In genomic region chr3:123809597-123809996, GRCh38 we compare ENCODE assay signal across 20 cellular contexts.
DNase-seq lines count a peak whose midpoint lies in the region; ATAC-seq and TF ChIP-seq lines count a peak whose summit lies in the region.
"Had no signal": no experiment of that assay in that cellular context is flagged by ENCODE, and none has a peak within 500 bp of the region (broad histone marks: within the 10 kb centered on the region; RNA-seq: fewer than 3 reads in every experiment).

No MANE protein-coding gene starts in this region.

- in situ Hi-C loops in astrocyte of the cerebellum (cut with HindIII; ENCODE audit: low sequenced_read_pairs): no loop called here

- no peaks in the 10 kb centered on the region for H3K36me3 ChIP-seq in A673 (ENCODE audit: insufficient read depth, low read length, poor library complexity, severe bottlenecking)
- H3K36me3 ChIP-seq: lower lobe of right lung, tibial nerve had no signal

- BruUV-seq in A673 (replicated peaks; lab: Mats Ljungman, UMichigan): no TSS peak

- peaks cover 9% of the 10 kb centered on the region for H3K27me3 Mint-ChIP-seq in HFFc6 (ENCODE audit: insufficient read depth)
- peaks cover 4% of the 10 kb centered on the region for H3K27me3 Mint-ChIP-seq in nephron (ENCODE audit: low read depth)

- H3K27ac Mint-ChIP-seq in HFFc6: peak overlapping the region; percentile 75
- H3K27ac Mint-ChIP-seq in nephron: peak overlapping the region in 2 of 3 experiments; percentile 15 to 43
- H3K27ac Mint-ChIP-seq: dendritic cell treated with granulocyte-macrophage colony-stimulating factor and Interleukin-4, amounts not matched to agents 40 ng/mL and 50 ng/mL, for 4 days; stimulated activated naive B cell treated with anti-CD40 and anti-IgM and Interleukin-4, amounts not matched to agents 10 μg/mL and 1 μg/mL and 100 μg/mL, for 72 hours; T-cell had no signal

- H3K4me3 ChIP-seq in astrocyte of the cerebellum (ENCODE audit: low read depth, low read length): no peak overlapping the region
- no peak overlapping the region for H3K4me3 ChIP-seq in epithelial cell of esophagus (ENCODE audit: low read length)
- no peak overlapping the region for H3K4me3 ChIP-seq in A673 (ENCODE audit: low read depth, low read length, poor library complexity, severe bottlenecking)
- H3K4me3 ChIP-seq in coronary artery: no peak overlapping the region
- H3K4me3 ChIP-seq: lower lobe of right lung, tibial nerve had no signal

- H3K4me3 Mint-ChIP-seq in HFFc6: no peak overlapping the region
- H3K4me3 Mint-ChIP-seq in nephron: no peak overlapping the region
- H3K4me3 Mint-ChIP-seq: dendritic cell treated with granulocyte-macrophage colony-stimulating factor and Interleukin-4, amounts not matched to agents 40 ng/mL and 50 ng/mL, for 4 days; stimulated activated naive B cell treated with anti-CD40 and anti-IgM and Interleukin-4, amounts not matched to agents 10 μg/mL and 1 μg/mL and 100 μg/mL, for 72 hours; T-cell had no signal

- ATAC-seq in HG02678 (IDR thresholded peaks at IDR 0.05; ENCODE audit: unreplicated experiment) (no peak), GM21423 (IDR thresholded peaks at IDR 0.05; ENCODE audit: unreplicated experiment) (no peak)
- ATAC-seq: lower lobe of right lung; stimulated activated naive B cell treated with anti-CD40 and anti-IgM and Interleukin-4, amounts not matched to agents 10 μg/mL and 1 μg/mL and 100 μg/mL, for 72 hours; T-cell had no signal

- H3K9me3 ChIP-seq in A673 (ENCODE audit: low read depth, low read length, poor library complexity, severe bottlenecking): no peaks in the 10 kb centered on the region
- H3K9me3 ChIP-seq: lower lobe of right lung, tibial nerve had no signal

- H3K4me1 Mint-ChIP-seq in HFFc6 (ENCODE audit: low read depth) (peaks cover 66% of the 10 kb centered on the region), nephron (peaks cover 5% of the 10 kb centered on the region)
- H3K4me1 Mint-ChIP-seq: stimulated activated naive B cell treated with anti-CD40 and anti-IgM and Interleukin-4, amounts not matched to agents 10 μg/mL and 1 μg/mL and 100 μg/mL, for 72 hours; T-cell had no signal

- no peaks in the 10 kb centered on the region for H3K27me3 ChIP-seq in A673 (replicated peaks; ENCODE audit: insufficient read depth, low read depth, low read length, poor library complexity)
- H3K27me3 ChIP-seq: tibial nerve had no signal

- intact Hi-C loops in A673 (cut with micrococcal nuclease; ENCODE audit: unreplicated experiment): no loop called here

- CTCF ChIA-PET in A673 (lab: Charles Lee): no interaction called here

- H3K27ac ChIP-seq in A673 (ENCODE audit: low read depth, low read length, poor library complexity, severe bottlenecking): no peak overlapping the region
- H3K27ac ChIP-seq in coronary artery: no peak overlapping the region
- H3K27ac ChIP-seq: lower lobe of right lung, tibial nerve had no signal

- peak; percentile 45 for DNase-seq in HFFc6
- peak; percentile 53 for DNase-seq in astrocyte of the cerebellum (ENCODE audit: low read depth)
- peak; percentile 51 for DNase-seq in epithelial cell of esophagus (ENCODE audit: low read depth)
- DNase-seq in A673 (ENCODE audit: low spot score): no peak
- no peak for DNase-seq in coronary artery (ENCODE audit: low spot score)
- DNase-seq: activated CD4-positive, alpha-beta T cell treated with anti-CD3 and anti-CD28 coated beads, Interleukin-2, amount 50 U/mL, for 4 hours; activated gamma-delta T cell; erythroblast; Kasumi-1; lower lobe of right lung; NCI-H1105; NCI-H524; posterior cingulate gyrus; stimulated activated naive B cell treated with anti-CD40 and anti-IgM and Interleukin-4, amounts not matched to agents 10 μg/mL and 1 μg/mL and 100 μg/mL, for 72 hours; T-cell had no signal

- no peaks in the 10 kb centered on the region for H3K4me1 ChIP-seq in A673 (ENCODE audit: insufficient read depth, low read length, poor library complexity, severe bottlenecking)
- H3K4me1 ChIP-seq: lower lobe of right lung had no signal

- H3K9me3 Mint-ChIP-seq in HFFc6 (no peaks in the 10 kb centered on the region), nephron (no peaks in the 10 kb centered on the region)
- H3K9me3 Mint-ChIP-seq: dendritic cell treated with granulocyte-macrophage colony-stimulating factor and Interleukin-4, amounts not matched to agents 40 ng/mL and 50 ng/mL, for 4 days; T-cell had no signal

- TF ChIP-seq CTCF in HFFc6 (IDR thresholded peaks at IDR 0.05) (no peak), astrocyte of the cerebellum (IDR thresholded peaks at IDR 0.05; ENCODE audit: low read depth, low read length, missing control alignments) (no peak), epithelial cell of esophagus (IDR thresholded peaks at IDR 0.05; ENCODE audit: insufficient read depth, low read depth, low read length, missing control alignments) (no peak), nephron (IDR thresholded peaks at IDR 0.05; ENCODE audit: unreplicated experiment in 3 of 3) (no peak), A673 (conservative IDR thresholded peaks at IDR 0.05; ENCODE audit: low read depth, low read length) (no peak), coronary artery (IDR thresholded peaks at IDR 0.05) (no peak)

- H3K36me3 Mint-ChIP-seq in HFFc6 (ENCODE audit: low read depth): peaks cover 68% of the 10 kb centered on the region
- H3K36me3 Mint-ChIP-seq in nephron (ENCODE audit: low read depth): no peaks in the 10 kb centered on the region
- H3K36me3 Mint-ChIP-seq: stimulated activated naive B cell treated with anti-CD40 and anti-IgM and Interleukin-4, amounts not matched to agents 10 μg/mL and 1 μg/mL and 100 μg/mL, for 72 hours; T-cell had no signal

- POLR2A ChIA-PET in A673 (lab: Charles Lee; ENCODE audit: low non-redundant PET): no interaction called here

Comparison
In these comparisons a context has a peak if more than half of its experiments do, and no peak if none do; other contexts are left out.
1. DNase-seq: peak in HFFc6 (single experiment), astrocyte of the cerebellum (single experiment) and epithelial cell of esophagus (single experiment); none in A673 (single experiment) and coronary artery (single experiment).